1 cellular context compared by ENCODE assay signal in genomic region chr9:96382839-96383164, GRCh38.
TF ChIP-seq lines count a peak whose summit lies in the region.

No MANE protein-coding gene starts in this region.

TF ChIP-seq in SK-N-SH, 30 proteins besides CTCF, POLR2A, EP300 and RAD21 (continued from another document):
- TF ChIP-seq IRF3 (IDR thresholded peaks at IDR 0.05; ENCODE audit: low read depth, low read length) = no peak
- no peak for TF ChIP-seq TEAD4 (IDR thresholded peaks at IDR 0.05; ENCODE audit: borderline replicate concordance, insufficient read depth)
- no peak for TF ChIP-seq RCOR1 (IDR thresholded peaks at IDR 0.05; ENCODE audit: low read length)
- TF ChIP-seq POLR2AphosphoS5 (IDR thresholded peaks at IDR 0.05; ENCODE audit: low read depth, low read length) = no peak
- no peak for TF ChIP-seq RFX5 (IDR thresholded peaks at IDR 0.05; ENCODE audit: low read length)
- no peak for TF ChIP-seq NRF1 (IDR thresholded peaks at IDR 0.05; ENCODE audit: low read depth, low read length)
- TF ChIP-seq FOXM1 (IDR thresholded peaks at IDR 0.05; ENCODE audit: low read depth) = no peak
- TF ChIP-seq, protein P1, sequence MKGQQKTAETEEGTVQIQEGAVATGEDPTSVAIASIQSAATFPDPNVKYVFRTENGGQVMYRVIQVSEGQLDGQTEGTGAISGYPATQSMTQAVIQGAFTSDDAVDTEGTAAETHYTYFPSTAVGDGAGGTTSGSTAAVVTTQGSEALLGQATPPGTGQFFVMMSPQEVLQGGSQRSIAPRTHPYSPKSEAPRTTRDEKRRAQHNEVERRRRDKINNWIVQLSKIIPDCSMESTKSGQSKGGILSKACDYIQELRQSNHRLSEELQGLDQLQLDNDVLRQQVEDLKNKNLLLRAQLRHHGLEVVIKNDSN (IDR thresholded peaks at IDR 0.05; ENCODE audit: borderline replicate concordance, low read depth) = no peak
- TF ChIP-seq RXRA (IDR thresholded peaks at IDR 0.05; ENCODE audit: borderline replicate concordance, low read depth) = no peak
- no peak for TF ChIP-seq MEF2A (IDR thresholded peaks at IDR 0.05; ENCODE audit: borderline replicate concordance, low read depth)
- no peak for TF ChIP-seq MXI1 (IDR thresholded peaks at IDR 0.05; ENCODE audit: low read depth, low read length)
- no peak for TF ChIP-seq GABPA (IDR thresholded peaks at IDR 0.05; ENCODE audit: low read depth)
